In the genomic region with DNA sequence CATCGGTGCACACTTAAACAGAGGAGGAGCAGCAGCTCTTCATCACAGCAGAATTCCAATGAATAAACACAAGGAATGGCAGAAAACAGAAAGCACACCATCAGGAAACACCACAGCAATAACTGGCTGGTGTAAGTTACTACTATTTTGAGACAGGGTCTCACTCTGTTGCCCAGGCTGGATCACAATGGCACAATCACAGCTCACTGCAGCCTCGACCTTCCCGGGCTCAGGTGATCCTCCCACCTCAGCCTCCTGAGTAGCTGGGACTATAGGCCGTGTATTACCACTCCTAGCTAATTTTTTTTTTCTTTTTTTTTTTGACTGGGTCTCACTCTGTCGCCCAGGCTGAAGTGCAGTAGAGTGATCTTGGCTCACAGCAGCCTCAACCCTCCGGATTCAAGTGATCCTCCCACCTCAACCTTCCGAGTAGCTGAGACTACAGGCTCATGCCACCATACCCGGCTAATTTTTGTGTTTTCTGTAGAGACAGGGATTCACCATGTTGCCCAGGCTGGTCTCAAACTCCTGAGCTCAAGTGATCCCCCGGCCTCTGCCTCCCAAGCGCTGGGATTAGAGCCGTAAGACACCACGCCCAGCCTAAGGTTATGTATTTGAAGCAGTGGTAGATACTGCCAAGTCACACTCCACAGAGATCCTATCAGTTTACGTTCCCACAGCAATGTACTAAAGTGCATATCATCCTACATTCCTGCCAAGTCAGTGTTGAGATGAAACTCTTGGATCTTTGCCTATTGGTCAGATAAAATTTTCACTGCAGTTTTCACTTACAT, we compare ENCODE assay signal across 1 cellular context.
TF ChIP-seq lines count a peak whose summit lies in the region.

No MANE protein-coding gene starts in this region.

TF ChIP-seq in HepG2, 621 proteins besides CTCF, POLR2A, EP300 and RAD21 (continues in another document):
- no peak for TF ChIP-seq KAT2B (IDR thresholded peaks at IDR 0.05; ENCODE audit: borderline replicate concordance, low read depth, low read length)
- peak; percentile 17 for TF ChIP-seq TEAD3 (CRISPR knock-in tag; optimal IDR thresholded peaks at IDR 0.05; ENCODE audit: borderline replicate concordance)
- TF ChIP-seq, protein P1, sequence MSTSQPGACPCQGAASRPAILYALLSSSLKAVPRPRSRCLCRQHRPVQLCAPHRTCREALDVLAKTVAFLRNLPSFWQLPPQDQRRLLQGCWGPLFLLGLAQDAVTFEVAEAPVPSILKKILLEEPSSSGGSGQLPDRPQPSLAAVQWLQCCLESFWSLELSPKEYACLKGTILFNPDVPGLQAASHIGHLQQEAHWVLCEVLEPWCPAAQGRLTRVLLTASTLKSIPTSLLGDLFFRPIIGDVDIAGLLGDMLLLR (CRISPR knock-in tag; IDR thresholded peaks at IDR 0.05): no peak
- TF ChIP-seq ZNF232 (CRISPR knock-in tag; IDR thresholded peaks at IDR 0.05; ENCODE audit: borderline replicate concordance): no peak
- no peak for TF ChIP-seq ZEB1 (IDR thresholded peaks at IDR 0.05; ENCODE audit: insufficient replicate concordance, low read depth)
- TF ChIP-seq, protein P2, sequence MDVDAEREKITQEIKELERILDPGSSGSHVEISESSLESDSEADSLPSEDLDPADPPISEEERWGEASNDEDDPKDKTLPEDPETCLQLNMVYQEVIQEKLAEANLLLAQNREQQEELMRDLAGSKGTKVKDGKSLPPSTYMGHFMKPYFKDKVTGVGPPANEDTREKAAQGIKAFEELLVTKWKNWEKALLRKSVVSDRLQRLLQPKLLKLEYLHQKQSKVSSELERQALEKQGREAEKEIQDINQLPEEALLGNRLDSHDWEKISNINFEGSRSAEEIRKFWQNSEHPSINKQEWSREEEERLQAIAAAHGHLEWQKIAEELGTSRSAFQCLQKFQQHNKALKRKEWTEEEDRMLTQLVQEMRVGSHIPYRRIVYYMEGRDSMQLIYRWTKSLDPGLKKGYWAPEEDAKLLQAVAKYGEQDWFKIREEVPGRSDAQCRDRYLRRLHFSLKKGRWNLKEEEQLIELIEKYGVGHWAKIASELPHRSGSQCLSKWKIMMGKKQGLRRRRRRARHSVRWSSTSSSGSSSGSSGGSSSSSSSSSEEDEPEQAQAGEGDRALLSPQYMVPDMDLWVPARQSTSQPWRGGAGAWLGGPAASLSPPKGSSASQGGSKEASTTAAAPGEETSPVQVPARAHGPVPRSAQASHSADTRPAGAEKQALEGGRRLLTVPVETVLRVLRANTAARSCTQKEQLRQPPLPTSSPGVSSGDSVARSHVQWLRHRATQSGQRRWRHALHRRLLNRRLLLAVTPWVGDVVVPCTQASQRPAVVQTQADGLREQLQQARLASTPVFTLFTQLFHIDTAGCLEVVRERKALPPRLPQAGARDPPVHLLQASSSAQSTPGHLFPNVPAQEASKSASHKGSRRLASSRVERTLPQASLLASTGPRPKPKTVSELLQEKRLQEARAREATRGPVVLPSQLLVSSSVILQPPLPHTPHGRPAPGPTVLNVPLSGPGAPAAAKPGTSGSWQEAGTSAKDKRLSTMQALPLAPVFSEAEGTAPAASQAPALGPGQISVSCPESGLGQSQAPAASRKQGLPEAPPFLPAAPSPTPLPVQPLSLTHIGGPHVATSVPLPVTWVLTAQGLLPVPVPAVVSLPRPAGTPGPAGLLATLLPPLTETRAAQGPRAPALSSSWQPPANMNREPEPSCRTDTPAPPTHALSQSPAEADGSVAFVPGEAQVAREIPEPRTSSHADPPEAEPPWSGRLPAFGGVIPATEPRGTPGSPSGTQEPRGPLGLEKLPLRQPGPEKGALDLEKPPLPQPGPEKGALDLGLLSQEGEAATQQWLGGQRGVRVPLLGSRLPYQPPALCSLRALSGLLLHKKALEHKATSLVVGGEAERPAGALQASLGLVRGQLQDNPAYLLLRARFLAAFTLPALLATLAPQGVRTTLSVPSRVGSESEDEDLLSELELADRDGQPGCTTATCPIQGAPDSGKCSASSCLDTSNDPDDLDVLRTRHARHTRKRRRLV (CRISPR knock-in tag; IDR thresholded peaks at IDR 0.05): no peak
- TF ChIP-seq, protein P3, sequence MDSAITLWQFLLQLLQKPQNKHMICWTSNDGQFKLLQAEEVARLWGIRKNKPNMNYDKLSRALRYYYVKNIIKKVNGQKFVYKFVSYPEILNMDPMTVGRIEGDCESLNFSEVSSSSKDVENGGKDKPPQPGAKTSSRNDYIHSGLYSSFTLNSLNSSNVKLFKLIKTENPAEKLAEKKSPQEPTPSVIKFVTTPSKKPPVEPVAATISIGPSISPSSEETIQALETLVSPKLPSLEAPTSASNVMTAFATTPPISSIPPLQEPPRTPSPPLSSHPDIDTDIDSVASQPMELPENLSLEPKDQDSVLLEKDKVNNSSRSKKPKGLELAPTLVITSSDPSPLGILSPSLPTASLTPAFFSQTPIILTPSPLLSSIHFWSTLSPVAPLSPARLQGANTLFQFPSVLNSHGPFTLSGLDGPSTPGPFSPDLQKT (CRISPR knock-in tag; IDR thresholded peaks at IDR 0.05; ENCODE audit: borderline replicate concordance): no peak
- TF ChIP-seq ZBTB38 (CRISPR knock-in tag; IDR thresholded peaks at IDR 0.05): no peak
- TF ChIP-seq, protein P4, sequence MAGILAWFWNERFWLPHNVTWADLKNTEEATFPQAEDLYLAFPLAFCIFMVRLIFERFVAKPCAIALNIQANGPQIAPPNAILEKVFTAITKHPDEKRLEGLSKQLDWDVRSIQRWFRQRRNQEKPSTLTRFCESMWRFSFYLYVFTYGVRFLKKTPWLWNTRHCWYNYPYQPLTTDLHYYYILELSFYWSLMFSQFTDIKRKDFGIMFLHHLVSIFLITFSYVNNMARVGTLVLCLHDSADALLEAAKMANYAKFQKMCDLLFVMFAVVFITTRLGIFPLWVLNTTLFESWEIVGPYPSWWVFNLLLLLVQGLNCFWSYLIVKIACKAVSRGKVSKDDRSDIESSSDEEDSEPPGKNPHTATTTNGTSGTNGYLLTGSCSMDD (CRISPR knock-in tag; IDR thresholded peaks at IDR 0.05): no peak
- 0 out of 2 replicates have a peak, but pooled peaks have one; percentile 33 for TF ChIP-seq ZNF343 (CRISPR knock-in tag; IDR thresholded peaks at IDR 0.05)
- TF ChIP-seq, protein P5, sequence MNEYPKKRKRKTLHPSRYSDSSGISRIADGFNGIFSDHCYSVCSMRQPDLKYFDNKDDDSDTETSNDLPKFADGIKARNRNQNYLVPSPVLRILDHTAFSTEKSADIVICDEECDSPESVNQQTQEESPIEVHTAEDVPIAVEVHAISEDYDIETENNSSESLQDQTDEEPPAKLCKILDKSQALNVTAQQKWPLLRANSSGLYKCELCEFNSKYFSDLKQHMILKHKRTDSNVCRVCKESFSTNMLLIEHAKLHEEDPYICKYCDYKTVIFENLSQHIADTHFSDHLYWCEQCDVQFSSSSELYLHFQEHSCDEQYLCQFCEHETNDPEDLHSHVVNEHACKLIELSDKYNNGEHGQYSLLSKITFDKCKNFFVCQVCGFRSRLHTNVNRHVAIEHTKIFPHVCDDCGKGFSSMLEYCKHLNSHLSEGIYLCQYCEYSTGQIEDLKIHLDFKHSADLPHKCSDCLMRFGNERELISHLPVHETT (CRISPR knock-in tag; conservative IDR thresholded peaks at IDR 0.05): no peak
- TF ChIP-seq, protein P6, sequence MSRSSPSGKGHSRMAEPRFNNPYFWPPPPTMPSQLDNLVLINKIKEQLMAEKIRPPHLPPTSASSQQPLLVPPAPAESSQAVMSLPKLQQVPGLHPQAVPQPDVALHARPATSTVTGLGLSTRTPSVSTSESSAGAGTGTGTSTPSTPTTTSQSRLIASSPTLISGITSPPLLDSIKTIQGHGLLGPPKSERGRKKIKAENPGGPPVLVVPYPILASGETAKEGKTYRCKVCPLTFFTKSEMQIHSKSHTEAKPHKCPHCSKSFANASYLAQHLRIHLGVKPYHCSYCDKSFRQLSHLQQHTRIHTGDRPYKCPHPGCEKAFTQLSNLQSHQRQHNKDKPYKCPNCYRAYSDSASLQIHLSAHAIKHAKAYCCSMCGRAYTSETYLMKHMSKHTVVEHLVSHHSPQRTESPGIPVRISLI (CRISPR knock-in tag; IDR thresholded peaks at IDR 0.05; ENCODE audit: borderline replicate concordance): no peak
- TF ChIP-seq, protein P7, sequence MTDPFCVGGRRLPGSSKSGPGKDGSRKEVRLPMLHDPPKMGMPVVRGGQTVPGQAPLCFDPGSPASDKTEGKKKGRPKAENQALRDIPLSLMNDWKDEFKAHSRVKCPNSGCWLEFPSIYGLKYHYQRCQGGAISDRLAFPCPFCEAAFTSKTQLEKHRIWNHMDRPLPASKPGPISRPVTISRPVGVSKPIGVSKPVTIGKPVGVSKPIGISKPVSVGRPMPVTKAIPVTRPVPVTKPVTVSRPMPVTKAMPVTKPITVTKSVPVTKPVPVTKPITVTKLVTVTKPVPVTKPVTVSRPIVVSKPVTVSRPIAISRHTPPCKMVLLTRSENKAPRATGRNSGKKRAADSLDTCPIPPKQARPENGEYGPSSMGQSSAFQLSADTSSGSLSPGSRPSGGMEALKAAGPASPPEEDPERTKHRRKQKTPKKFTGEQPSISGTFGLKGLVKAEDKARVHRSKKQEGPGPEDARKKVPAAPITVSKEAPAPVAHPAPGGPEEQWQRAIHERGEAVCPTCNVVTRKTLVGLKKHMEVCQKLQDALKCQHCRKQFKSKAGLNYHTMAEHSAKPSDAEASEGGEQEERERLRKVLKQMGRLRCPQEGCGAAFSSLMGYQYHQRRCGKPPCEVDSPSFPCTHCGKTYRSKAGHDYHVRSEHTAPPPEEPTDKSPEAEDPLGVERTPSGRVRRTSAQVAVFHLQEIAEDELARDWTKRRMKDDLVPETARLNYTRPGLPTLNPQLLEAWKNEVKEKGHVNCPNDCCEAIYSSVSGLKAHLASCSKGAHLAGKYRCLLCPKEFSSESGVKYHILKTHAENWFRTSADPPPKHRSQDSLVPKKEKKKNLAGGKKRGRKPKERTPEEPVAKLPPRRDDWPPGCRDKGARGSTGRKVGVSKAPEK (CRISPR knock-in tag; IDR thresholded peaks at IDR 0.05; ENCODE audit: borderline replicate concordance): no peak
- no peak for TF ChIP-seq ATF7 (IDR thresholded peaks at IDR 0.05)
- no peak for TF ChIP-seq ATF7 (CRISPR knock-in tag; IDR thresholded peaks at IDR 0.05)
- TF ChIP-seq ZSCAN29 (CRISPR knock-in tag; conservative IDR thresholded peaks at IDR 0.05): 0 out of 2 replicates have a peak, but pooled peaks have one; percentile 1
- TF ChIP-seq, protein P8, sequence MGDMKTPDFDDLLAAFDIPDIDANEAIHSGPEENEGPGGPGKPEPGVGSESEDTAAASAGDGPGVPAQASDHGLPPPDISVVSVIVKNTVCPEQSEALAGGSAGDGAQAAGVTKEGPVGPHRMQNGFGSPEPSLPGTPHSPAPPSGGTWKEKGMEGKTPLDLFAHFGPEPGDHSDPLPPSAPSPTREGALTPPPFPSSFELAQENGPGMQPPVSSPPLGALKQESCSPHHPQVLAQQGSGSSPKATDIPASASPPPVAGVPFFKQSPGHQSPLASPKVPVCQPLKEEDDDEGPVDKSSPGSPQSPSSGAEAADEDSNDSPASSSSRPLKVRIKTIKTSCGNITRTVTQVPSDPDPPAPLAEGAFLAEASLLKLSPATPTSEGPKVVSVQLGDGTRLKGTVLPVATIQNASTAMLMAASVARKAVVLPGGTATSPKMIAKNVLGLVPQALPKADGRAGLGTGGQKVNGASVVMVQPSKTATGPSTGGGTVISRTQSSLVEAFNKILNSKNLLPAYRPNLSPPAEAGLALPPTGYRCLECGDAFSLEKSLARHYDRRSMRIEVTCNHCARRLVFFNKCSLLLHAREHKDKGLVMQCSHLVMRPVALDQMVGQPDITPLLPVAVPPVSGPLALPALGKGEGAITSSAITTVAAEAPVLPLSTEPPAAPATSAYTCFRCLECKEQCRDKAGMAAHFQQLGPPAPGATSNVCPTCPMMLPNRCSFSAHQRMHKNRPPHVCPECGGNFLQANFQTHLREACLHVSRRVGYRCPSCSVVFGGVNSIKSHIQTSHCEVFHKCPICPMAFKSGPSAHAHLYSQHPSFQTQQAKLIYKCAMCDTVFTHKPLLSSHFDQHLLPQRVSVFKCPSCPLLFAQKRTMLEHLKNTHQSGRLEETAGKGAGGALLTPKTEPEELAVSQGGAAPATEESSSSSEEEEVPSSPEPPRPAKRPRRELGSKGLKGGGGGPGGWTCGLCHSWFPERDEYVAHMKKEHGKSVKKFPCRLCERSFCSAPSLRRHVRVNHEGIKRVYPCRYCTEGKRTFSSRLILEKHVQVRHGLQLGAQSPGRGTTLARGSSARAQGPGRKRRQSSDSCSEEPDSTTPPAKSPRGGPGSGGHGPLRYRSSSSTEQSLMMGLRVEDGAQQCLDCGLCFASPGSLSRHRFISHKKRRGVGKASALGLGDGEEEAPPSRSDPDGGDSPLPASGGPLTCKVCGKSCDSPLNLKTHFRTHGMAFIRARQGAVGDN (CRISPR knock-in tag; IDR thresholded peaks at IDR 0.05): no peak
- TF ChIP-seq ZNF660 (CRISPR knock-in tag; IDR thresholded peaks at IDR 0.05; ENCODE audit: borderline replicate concordance, low read depth): no peak
- TF ChIP-seq ZNF761 (CRISPR knock-in tag; conservative IDR thresholded peaks at IDR 0.05): 0 out of 2 replicates have a peak, but pooled peaks have one; percentile 10
- no peak for TF ChIP-seq NR3C1 (CRISPR knock-in tag; IDR thresholded peaks at IDR 0.05)
- no peak for TF ChIP-seq ZNF746 (CRISPR knock-in tag; IDR thresholded peaks at IDR 0.05)
- TF ChIP-seq, protein P9, sequence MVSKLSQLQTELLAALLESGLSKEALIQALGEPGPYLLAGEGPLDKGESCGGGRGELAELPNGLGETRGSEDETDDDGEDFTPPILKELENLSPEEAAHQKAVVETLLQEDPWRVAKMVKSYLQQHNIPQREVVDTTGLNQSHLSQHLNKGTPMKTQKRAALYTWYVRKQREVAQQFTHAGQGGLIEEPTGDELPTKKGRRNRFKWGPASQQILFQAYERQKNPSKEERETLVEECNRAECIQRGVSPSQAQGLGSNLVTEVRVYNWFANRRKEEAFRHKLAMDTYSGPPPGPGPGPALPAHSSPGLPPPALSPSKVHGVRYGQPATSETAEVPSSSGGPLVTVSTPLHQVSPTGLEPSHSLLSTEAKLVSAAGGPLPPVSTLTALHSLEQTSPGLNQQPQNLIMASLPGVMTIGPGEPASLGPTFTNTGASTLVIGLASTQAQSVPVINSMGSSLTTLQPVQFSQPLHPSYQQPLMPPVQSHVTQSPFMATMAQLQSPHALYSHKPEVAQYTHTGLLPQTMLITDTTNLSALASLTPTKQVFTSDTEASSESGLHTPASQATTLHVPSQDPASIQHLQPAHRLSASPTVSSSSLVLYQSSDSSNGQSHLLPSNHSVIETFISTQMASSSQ (IDR thresholded peaks at IDR 0.05; ENCODE audit: low read depth): no peak
- TF ChIP-seq, protein P9 (CRISPR knock-in tag; IDR thresholded peaks at IDR 0.05; ENCODE audit: borderline replicate concordance): no peak
- TF ChIP-seq, protein P10, sequence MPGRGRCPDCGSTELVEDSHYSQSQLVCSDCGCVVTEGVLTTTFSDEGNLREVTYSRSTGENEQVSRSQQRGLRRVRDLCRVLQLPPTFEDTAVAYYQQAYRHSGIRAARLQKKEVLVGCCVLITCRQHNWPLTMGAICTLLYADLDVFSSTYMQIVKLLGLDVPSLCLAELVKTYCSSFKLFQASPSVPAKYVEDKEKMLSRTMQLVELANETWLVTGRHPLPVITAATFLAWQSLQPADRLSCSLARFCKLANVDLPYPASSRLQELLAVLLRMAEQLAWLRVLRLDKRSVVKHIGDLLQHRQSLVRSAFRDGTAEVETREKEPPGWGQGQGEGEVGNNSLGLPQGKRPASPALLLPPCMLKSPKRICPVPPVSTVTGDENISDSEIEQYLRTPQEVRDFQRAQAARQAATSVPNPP (CRISPR knock-in tag; IDR thresholded peaks at IDR 0.05): no peak
- TF ChIP-seq ZNF136 (CRISPR knock-in tag; IDR thresholded peaks at IDR 0.05; ENCODE audit: low read depth): no peak
